Comparison of ENCODE assay signal across 13 cellular contexts in the genomic region with DNA sequence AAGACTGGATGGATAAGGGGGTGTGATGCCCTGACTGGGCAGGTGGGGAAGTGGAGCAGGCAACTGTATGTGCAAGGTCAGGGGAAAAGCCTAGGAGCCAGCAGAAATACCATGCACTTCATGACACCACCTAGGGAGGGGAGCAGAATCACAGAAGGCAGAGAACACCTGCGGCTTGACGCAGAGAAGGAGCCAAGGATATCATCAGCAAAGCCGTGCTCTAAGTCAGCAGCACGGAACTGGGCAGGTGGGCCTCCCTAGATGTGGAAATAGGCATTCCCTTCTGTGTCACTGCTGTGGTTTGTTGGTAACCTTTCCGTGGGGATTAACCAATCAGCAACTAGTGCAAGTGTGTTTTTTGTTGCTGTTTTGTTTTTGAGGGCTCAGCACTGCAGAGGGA. TPM values are rescaled to one million over a fixed set of nuclear protein-coding genes. Genes with fewer than 3 reads are reported as not detected.
DNase-seq lines count a peak whose midpoint lies in the region; ATAC-seq, FAIRE-seq and TF ChIP-seq lines count a peak whose summit lies in the region.
"Had no signal": no experiment of that assay in that cellular context is flagged by ENCODE, and none has a peak within 500 bp of the region (broad histone marks: within the 10 kb centered on the region; RNA-seq: fewer than 3 reads in every experiment).

No MANE protein-coding gene starts in this region.

- H3K27ac ChIP-seq in CD4-positive, alpha-beta memory T cell (ENCODE audit: low read depth, low read length): no peak overlapping the region
- H3K27ac ChIP-seq in HEK293 (ENCODE audit: extremely low read depth, low read depth, low read length) (no peak overlapping the region; the same call in 1 of the 2 replicates), GM12878 (ENCODE audit: control insufficient read depth, insufficient read depth) (no peak overlapping the region), kidney (ENCODE audit: low read depth in 2 of 2, low read length in 2 of 2) (no peak overlapping the region)
- H3K27ac ChIP-seq: BLaER1 treated with 17β-estradiol and CSF1 and Interleukin-3, amounts not matched to agents 10 nM and 100 nM had no signal

- ATAC-seq in GM12878 (no peak), HG02610 (IDR thresholded peaks at IDR 0.05; ENCODE audit: unreplicated experiment) (no peak)
- ATAC-seq in naive thymus-derived CD8-positive, alpha-beta T cell: no peak
- ATAC-seq: gastrocnemius medialis, PC-3 had no signal

- peak overlapping the region; percentile 4 to 85 (median 28) for H3K4me3 Mint-ChIP-seq in CD4-positive, alpha-beta memory T cell
- peak overlapping the region in 6 of 10 donors; percentile 20 to 85 (median 71) for H3K4me3 Mint-ChIP-seq in naive thymus-derived CD8-positive, alpha-beta T cell

- peak overlapping the region in 4 of 7 donors; percentile 17 to 82 (median 53) for H3K27ac Mint-ChIP-seq in CD4-positive, alpha-beta memory T cell
- H3K27ac Mint-ChIP-seq in naive thymus-derived CD8-positive, alpha-beta T cell: peak overlapping the region in 6 of 10 donors; percentile 2 to 49 (median 40)
- H3K27ac Mint-ChIP-seq: activated CD4-positive, alpha-beta T cell treated with anti-CD3 and anti-CD28 coated beads, Interleukin-2, amount 10 ng/mL, durations not matched to agents 24 days and 14 days had no signal

- no TSS peak for BruUV-seq in GM12878 (replicated peaks; lab: Mats Ljungman, UMichigan)

- peaks cover 22% of the 10 kb centered on the region for H3K4me1 ChIP-seq in CD4-positive, alpha-beta memory T cell (ENCODE audit: insufficient read depth, low read length)
- H3K4me1 ChIP-seq in HEK293 (ENCODE audit: control insufficient read depth, insufficient read depth, low read length) (peaks cover 6% of the 10 kb centered on the region), GM12878 (ENCODE audit: control insufficient read depth, insufficient read depth, low read length) (peaks cover 17% of the 10 kb centered on the region), kidney (ENCODE audit: control insufficient read depth in 1 of 2, insufficient read depth in 1 of 2, low read depth in 1 of 2, low read length in 2 of 2) (peaks cover 15 to 22% of the 10 kb centered on the region in 2 donors)

- H2AFZ ChIP-seq in GM12878 (ENCODE audit: control insufficient read depth, low read depth, low read length): no peak overlapping the region

- H3K4me1 Mint-ChIP-seq in CD4-positive, alpha-beta memory T cell: peaks cover 22 to 53% (median 35%) of the 10 kb centered on the region in 4 donors
- peaks cover 26 to 53% (median 43%) of the 10 kb centered on the region in 4 donors for H3K4me1 Mint-ChIP-seq in naive thymus-derived CD8-positive, alpha-beta T cell

- H3K36me3 ChIP-seq in CD4-positive, alpha-beta memory T cell (ENCODE audit: insufficient read depth, low read length): no peaks in the 10 kb centered on the region
- H3K36me3 ChIP-seq in HEK293 (ENCODE audit: control insufficient read depth in 2 of 2, insufficient read depth in 1 of 2, low read length in 2 of 2): peaks cover 0 to 11% of the 10 kb centered on the region in 2 experiments; a peak in 1 of 3 replicates
- peaks cover under 1 to 1% of the 10 kb centered on the region in 2 experiments; a peak in 3 of 4 replicates for H3K36me3 ChIP-seq in GM12878 (ENCODE audit: control insufficient read depth in 2 of 2, insufficient read depth in 2 of 2, low read length in 1 of 2)
- H3K36me3 ChIP-seq in kidney (ENCODE audit: control insufficient read depth in 1 of 2, insufficient read depth in 2 of 2, low read length in 2 of 2): no peaks in the 10 kb centered on the region
- H3K36me3 ChIP-seq: gastrocnemius medialis had no signal

- FAIRE-seq in GM12878 (lab: Jason Lieb, UNC) (no peak), kidney (lab: Jason Lieb, UNC) (no peak)

- SMC1A ChIA-PET in GM12878 (lab: Charles Lee; ENCODE audit: uncharacterized antibody, unreplicated experiment): interaction anchor here (0.8 kb wide), 1 partner anchor 118 kb away, joined by 4 read pairs; no protein-coding TSS in a partner anchor

- TF ChIP-seq RAD21 in GM12878 (IDR thresholded peaks at IDR 0.05; ENCODE audit: insufficient read depth, low read depth, low read length): 0 out of 2 replicates have a peak, but pooled peaks have one; percentile 20

- H3K36me3 Mint-ChIP-seq in CD4-positive, alpha-beta memory T cell: peaks cover 12 to 14% of the 10 kb centered on the region in 2 donors
- H3K36me3 Mint-ChIP-seq in naive thymus-derived CD8-positive, alpha-beta T cell: peaks cover 1 to 14% (median 7%) of the 10 kb centered on the region in 3 donors

- TF ChIP-seq CTCF in HEK293 (tag by site-specific recombination; IDR thresholded peaks at IDR 0.05) (no peak; the same call in 1 of the 2 replicates), GM12878 (IDR thresholded peaks at IDR 0.05 in 2 of 3, conservative IDR thresholded peaks at IDR 0.05 in 1 of 3; ENCODE audit: control insufficient read depth in 2 of 3, extremely low read depth in 1 of 3, insufficient read depth in 1 of 3, low read depth in 3 of 3, low read length in 3 of 3) (no peak), kidney (IDR thresholded peaks at IDR 0.05; ENCODE audit: borderline replicate concordance, extremely low read depth, insufficient read depth) (no peak)

- DNase-seq in CD4-positive, alpha-beta memory T cell: peak in 1 of 5 donors; percentile 6
- no peak for DNase-seq in GM12878 (ENCODE audit: low read depth, low spot score)
- no peak for DNase-seq in naive thymus-derived CD8-positive, alpha-beta T cell
- no peak for DNase-seq in kidney
- no peak for DNase-seq in central memory CD4-positive, alpha-beta T cell
- no peak for DNase-seq in medulla oblongata (ENCODE audit: extremely low spot score)
- DNase-seq: activated CD4-positive, alpha-beta T cell treated with anti-CD3 and anti-CD28 coated beads, Interleukin-2, amount 10 ng/mL, durations not matched to agents 24 days and 14 days; effector CD8-positive, alpha-beta T cell; gastrocnemius medialis; PC-3 had no signal

- intact Hi-C loops in CD4-positive, alpha-beta memory T cell (cut with micrococcal nuclease): loop anchor here (5.0 kb wide), 1 partner anchor 233 kb away; a partner anchor contains a TSS
- intact Hi-C loops in GM12878 (cut with micrococcal nuclease; ENCODE audit: unreplicated experiment): no loop called here
- intact Hi-C loops in kidney (cut with DNase I): no loop called here

- H3K4me2 ChIP-seq in GM12878 (ENCODE audit: control insufficient read depth, insufficient read depth): no peak overlapping the region

- WGBS in GM12878 (ENCODE audit: insufficient coverage, insufficient replicate concordance, low lambda C conversion rate, missing lambda C conversion rate): 97% methylated on average over 5 of the region's 5 CpGs

- H3K27me3 Mint-ChIP-seq in CD4-positive, alpha-beta memory T cell: no peaks in the 10 kb centered on the region
- no peaks in the 10 kb centered on the region for H3K27me3 Mint-ChIP-seq in naive thymus-derived CD8-positive, alpha-beta T cell
- H3K27me3 Mint-ChIP-seq: activated CD4-positive, alpha-beta T cell treated with anti-CD3 and anti-CD28 coated beads, Interleukin-2, amount 10 ng/mL, durations not matched to agents 24 days and 14 days had no signal

- peaks cover 0 to 9% (median 4%) of the 10 kb centered on the region in 8 donors for H3K9me3 Mint-ChIP-seq in CD4-positive, alpha-beta memory T cell
- H3K9me3 Mint-ChIP-seq in naive thymus-derived CD8-positive, alpha-beta T cell: peaks cover 0 to 17% (median 9%) of the 10 kb centered on the region in 9 donors

- CTCF ChIA-PET in CD4-positive, alpha-beta memory T cell (lab: Charles Lee; ENCODE audit: partially characterized antibody): no interaction called here
- CTCF ChIA-PET in HEK293 (lab: Yijun Ruan, JAX): interaction anchor here (0.6 kb wide), 1 partner anchor 20 kb away, joined by 5 read pairs; no protein-coding TSS in a partner anchor
- CTCF ChIA-PET in GM12878 (lab: Yijun Ruan, JAX): interaction anchor here (1.3 to 1.4 kb wide), 2 partner anchors 14 to 117 kb away, joined by 4 to 7 read pairs; no protein-coding TSS in a partner anchor

- H3K4me3 ChIP-seq in CD4-positive, alpha-beta memory T cell (ENCODE audit: low read length in 2 of 2): no peak overlapping the region
- H3K4me3 ChIP-seq in HEK293 (ENCODE audit: low read depth, low read length) (no peak overlapping the region), GM12878 (no peak overlapping the region), kidney (ENCODE audit: low read length in 2 of 2) (no peak overlapping the region)
- H3K4me3 ChIP-seq: gastrocnemius medialis had no signal

- no peak for TF ChIP-seq POLR2A in GM12878 (IDR thresholded peaks at IDR 0.05; ENCODE audit: low read depth, low read length)

- TF ChIP-seq EP300 in GM12878 (IDR thresholded peaks at IDR 0.05; ENCODE audit: borderline replicate concordance in 1 of 2, control insufficient read depth in 1 of 2, low read depth in 2 of 2, low read length in 2 of 2): no peak

- H3K9me3 ChIP-seq in CD4-positive, alpha-beta memory T cell (ENCODE audit: control insufficient read depth in 1 of 2, low read length in 2 of 2): no peaks in the 10 kb centered on the region
- H3K9me3 ChIP-seq in HEK293 (ENCODE audit: control insufficient read depth, insufficient read depth, low read depth, low read length) (no peaks in the 10 kb centered on the region), GM12878 (replicated peaks; ENCODE audit: control insufficient read depth, insufficient read depth, low read length) (no peaks in the 10 kb centered on the region; the same call in 2 of the 3 replicates), kidney (ENCODE audit: control insufficient read depth in 1 of 2, low read length in 2 of 2) (no peaks in the 10 kb centered on the region)
- H3K9me3 ChIP-seq: gastrocnemius medialis had no signal

- H4K20me1 ChIP-seq in GM12878 (ENCODE audit: control insufficient read depth, insufficient read depth): peaks cover 6% of the 10 kb centered on the region; the same call in 1 of the 2 replicates

- RAD21 ChIA-PET in GM12878 (lab: Charles Lee; ENCODE audit: unreplicated experiment): no interaction called here

- H3K9ac ChIP-seq in GM12878 (ENCODE audit: control insufficient read depth, insufficient read depth, low read length) (no peak overlapping the region), kidney (ENCODE audit: low read length in 2 of 2) (no peak overlapping the region)

- POLR2A ChIA-PET in CD4-positive, alpha-beta memory T cell (lab: Charles Lee; ENCODE audit: partially characterized antibody): no interaction called here
- POLR2A ChIA-PET in HEK293 (lab: Yijun Ruan, JAX): no interaction called here
- POLR2A ChIA-PET in GM12878 (lab: Charles Lee): no interaction called here
- POLR2A ChIA-PET in naive thymus-derived CD8-positive, alpha-beta T cell (lab: Charles Lee): no interaction called here

- H3K27me3 ChIP-seq in CD4-positive, alpha-beta memory T cell (ENCODE audit: insufficient read depth, low read length): no peaks in the 10 kb centered on the region
- no peaks in the 10 kb centered on the region for H3K27me3 ChIP-seq in GM12878 (replicated peaks in 1 of 2; ENCODE audit: control insufficient read depth in 2 of 2, insufficient read depth in 2 of 2, low read length in 1 of 2)
- H3K27me3 ChIP-seq: gastrocnemius medialis had no signal

- peaks cover 86% of the 10 kb centered on the region for H3K79me2 ChIP-seq in GM12878 (ENCODE audit: control insufficient read depth, insufficient read depth, low read length)

- in situ Hi-C loops in GM12878 (cut with MboI): no loop called here

RNA-seq across cellular contexts. Expression of a gene that starts 41.3 kb away (rescaled TPM):
- 100 to 1,000 TPM; 166 to 183 TPM for total RNA-seq in CD4-positive, alpha-beta memory T cell
- 10 to 100 TPM; 24.7 to 82.3 TPM for polyA plus RNA-seq in CD4-positive, alpha-beta memory T cell
- total RNA-seq in GM12878 (2013; cell fraction: nucleolus; rRNA removed): 398 and 445 TPM in 2 replicates
- 275 and 279 TPM in 2 replicates for total RNA-seq in GM12878 (2014; rRNA removed)
- total RNA-seq in GM12878 (2014; rRNA removed; fragmentation: Illumina TruSeq; extraction: Trizol): 233 and 234 TPM in 2 replicates
- total RNA-seq in GM12878 (2021): 344 and 348 TPM in 2 replicates
- polyA plus RNA-seq in GM12878 (2011; ENCODE audit: low read depth): 172 TPM
- polyA plus RNA-seq in GM12878 (2011; rRNA removed): 88.3 and 135 TPM in 2 replicates
- polyA plus RNA-seq in GM12878 (2011; cell fraction: cytosol; rRNA removed): 161 and 182 TPM in 2 replicates
- polyA plus RNA-seq in GM12878 (2011; cell fraction: nucleus; rRNA removed): 336 and 338 TPM in 2 replicates
- polyA plus RNA-seq in GM12878 (2012): 264 and 294 TPM in 2 replicates
- 306 and 383 TPM in 2 replicates for polyA plus RNA-seq in GM12878 (2014; fragmentation: Illumina TruSeq; extraction: Trizol)
- 10 to 100 TPM; 19.5 to 56.8 TPM for polyA plus RNA-seq in GM12878 (2014; fragmentation: Nextera tagmentation; extraction: Ambion mirVana)
- 166 and 180 TPM in 2 replicates for polyA plus RNA-seq in GM12878 (2014; rRNA removed)
- polyA plus RNA-seq in GM12878 (2016; fragmentation: Nextera tagmentation; extraction: Ambion mirVana): 100 to 1,000 TPM; 264 to 273 TPM
- 236 and 259 TPM in 2 replicates for polyA minus RNA-seq in GM12878 (2011; rRNA and poly(A)+ RNA removed)
- 110 and 125 TPM in 2 replicates for polyA minus RNA-seq in GM12878 (2011; cell fraction: cytosol; rRNA and poly(A)+ RNA removed)
- 148 and 204 TPM in 2 replicates for polyA minus RNA-seq in GM12878 (2011; cell fraction: nucleus; rRNA and poly(A)+ RNA removed)
- 100 to 1,000 TPM; 133 to 148 TPM for total RNA-seq in naive thymus-derived CD8-positive, alpha-beta T cell
- polyA plus RNA-seq in naive thymus-derived CD8-positive, alpha-beta T cell: 10 to 100 TPM; 32.2 to 71.1 (median 45.7) TPM
- 356 TPM for total RNA-seq in kidney
- 256 TPM for polyA plus RNA-seq in kidney (ENCODE audit: insufficient read depth, low read depth, low replicate concordance)

RNA-seq across cellular contexts. Expression of a gene that starts 41.6 kb away (rescaled TPM):
- total RNA-seq in CD4-positive, alpha-beta memory T cell: 100 to 1,000 TPM; 332 to 362 TPM
- polyA plus RNA-seq in CD4-positive, alpha-beta memory T cell: 100 to 1,000 TPM; 187 to 249 TPM
- total RNA-seq in GM12878 (2013; cell fraction: nucleolus; rRNA removed): 581 and 595 TPM in 2 replicates
- total RNA-seq in GM12878 (2014; rRNA removed) (228 and 270 TPM in 2 replicates), GM12878 (2014; rRNA removed; fragmentation: Illumina TruSeq; extraction: Trizol) (248 and 251 TPM in 2 replicates), GM12878 (2021) (222 and 244 TPM in 2 replicates), kidney (435 TPM)
- polyA plus RNA-seq in GM12878 (2011; ENCODE audit: low read depth): 164 TPM
- polyA plus RNA-seq in GM12878 (2011; rRNA removed) (474 and 566 TPM in 2 replicates), GM12878 (2014; fragmentation: Illumina TruSeq; extraction: Trizol) (354 and 392 TPM in 2 replicates), GM12878 (2014; fragmentation: Nextera tagmentation; extraction: Ambion mirVana) (100 to 1,000 TPM; 169 to 174 TPM), GM12878 (2014; rRNA removed) (232 and 290 TPM in 2 replicates), GM12878 (2016; fragmentation: Nextera tagmentation; extraction: Ambion mirVana) (100 to 1,000 TPM; 315 to 334 TPM), kidney (ENCODE audit: insufficient read depth, low read depth, low replicate concordance) (187 TPM)
- polyA plus RNA-seq in GM12878 (2011; cell fraction: cytosol; rRNA removed): 143 and 155 TPM in 2 replicates
- polyA plus RNA-seq in GM12878 (2011; cell fraction: nucleus; rRNA removed): 289 and 340 TPM in 2 replicates
- 194 and 223 TPM in 2 replicates for polyA plus RNA-seq in GM12878 (2012)
- polyA minus RNA-seq in GM12878 (2011; rRNA and poly(A)+ RNA removed): 174 and 362 TPM in 2 replicates
- polyA minus RNA-seq in GM12878 (2011; cell fraction: cytosol; rRNA and poly(A)+ RNA removed): 88.3 and 99.6 TPM in 2 replicates
- polyA minus RNA-seq in GM12878 (2011; cell fraction: nucleus; rRNA and poly(A)+ RNA removed): 110 and 165 TPM in 2 replicates
- total RNA-seq in naive thymus-derived CD8-positive, alpha-beta T cell: 100 to 1,000 TPM; 303 to 309 TPM
- polyA plus RNA-seq in naive thymus-derived CD8-positive, alpha-beta T cell: 100 to 1,000 TPM; 143 to 182 (median 144) TPM
